8 cellular contexts compared by ENCODE assay signal in genomic region chr4:82785248-82786003, GRCh38. TPM values are rescaled to one million over a fixed set of nuclear protein-coding genes. Genes with fewer than 3 reads are reported as not detected.
DNase-seq lines count a peak whose midpoint lies in the region; FAIRE-seq and TF ChIP-seq lines count a peak whose summit lies in the region.

No MANE protein-coding gene starts in this region.

- no peak overlapping the region for H3K27ac Mint-ChIP-seq in activated CD4-positive, alpha-beta T cell treated with anti-CD3 and anti-CD28 coated beads, Interleukin-2, amount 10 ng/mL, durations not matched to agents 7 days and 5 days

- H3K79me2 ChIP-seq in endothelial cell of umbilical vein (ENCODE audit: control insufficient read depth, insufficient read depth, low read length) = peaks cover 21% of the 10 kb centered on the region

- no peaks in the 10 kb centered on the region for H3K9me3 Mint-ChIP-seq in activated CD4-positive, alpha-beta T cell treated with anti-CD3 and anti-CD28 coated beads, Interleukin-2, amount 10 ng/mL, durations not matched to agents 7 days and 5 days

- TF ChIP-seq POLR2A in endothelial cell of umbilical vein (IDR thresholded peaks at IDR 0.05; ENCODE audit: low read depth, low read length) = peak; percentile 29

- H3K4me3 Mint-ChIP-seq in activated CD4-positive, alpha-beta T cell treated with anti-CD3 and anti-CD28 coated beads, Interleukin-2, amount 10 ng/mL, durations not matched to agents 7 days and 5 days = no peak overlapping the region

- H3K27me3 Mint-ChIP-seq in activated CD4-positive, alpha-beta T cell treated with anti-CD3 and anti-CD28 coated beads, Interleukin-2, amount 10 ng/mL, durations not matched to agents 7 days and 5 days = peaks cover 17% of the 10 kb centered on the region

- peak overlapping the region; percentile 12 to 69 (median 21) for H3K4me3 ChIP-seq in endothelial cell of umbilical vein (replicated peaks in 1 of 3; ENCODE audit: insufficient read depth in 1 of 3, low read depth in 1 of 3, low read length in 3 of 3)
- H3K4me3 ChIP-seq in neuron (ENCODE audit: low read length) = peak overlapping the region; percentile 1

- peaks cover 48% of the 10 kb centered on the region for H3K4me1 ChIP-seq in endothelial cell of umbilical vein (ENCODE audit: control insufficient read depth, extremely low read depth, insufficient read depth, low read length)
- H3K4me1 ChIP-seq in neuron (ENCODE audit: insufficient read depth, low read length) = peaks cover 51% of the 10 kb centered on the region

- peak overlapping the region; percentile 91 for H3K9ac ChIP-seq in endothelial cell of umbilical vein (replicated peaks; ENCODE audit: extremely low read depth, insufficient read depth, low read length)

- no peaks in the 10 kb centered on the region for H4K20me1 ChIP-seq in endothelial cell of umbilical vein (replicated peaks; ENCODE audit: control insufficient read depth, extremely low read depth, insufficient read depth, low read length)

- POLR2A ChIA-PET in endothelial cell of umbilical vein (lab: Charles Lee) = interaction anchor here (0.8 to 1.8 kb wide), 4 partner anchors 13 to 356 kb away, joined by 3 to 12 read pairs (median 4); partner anchors contain the start of gene SCD5
- POLR2A ChIA-PET in activated CD4-positive, alpha-beta T cell treated with anti-CD3 and anti-CD28 coated beads, Interleukin-2, amount 10 ng/mL, durations not matched to agents 7 days and 5 days (lab: Charles Lee) = no interaction called here

- peak overlapping the region; percentile 94 for H3K4me2 ChIP-seq in endothelial cell of umbilical vein (ENCODE audit: insufficient read depth, low read length)

- H3K36me3 Mint-ChIP-seq in activated CD4-positive, alpha-beta T cell treated with anti-CD3 and anti-CD28 coated beads, Interleukin-2, amount 10 ng/mL, durations not matched to agents 7 days and 5 days (ENCODE audit: low read depth) = no peaks in the 10 kb centered on the region

- BruUV-seq in endothelial cell of umbilical vein (replicated peaks; lab: Mats Ljungman, UMichigan) = TSS peak; percentile 57

- peak overlapping the region; percentile 98 for H3K27ac ChIP-seq in endothelial cell of umbilical vein (ENCODE audit: insufficient read depth, low read depth, low read length)

- H3K9me1 ChIP-seq in endothelial cell of umbilical vein (replicated peaks; ENCODE audit: control insufficient read depth, extremely low read depth, insufficient read depth, low read length) = no peaks in the 10 kb centered on the region

- intact Hi-C loops in endothelial cell of umbilical vein (cut with micrococcal nuclease) = loop anchor here (1.0 to 2.0 kb wide), 3 partner anchors 13 to 228 kb away; partner anchors contain the start of gene SCD5

- H3K36me3 ChIP-seq in endothelial cell of umbilical vein (ENCODE audit: control insufficient read depth in 2 of 2, extremely low read depth in 1 of 2, insufficient read depth in 2 of 2, low read length in 2 of 2) (no peaks in the 10 kb centered on the region), neuron (ENCODE audit: insufficient read depth, low read length) (peaks cover 2% of the 10 kb centered on the region)

- dilution Hi-C loops in endothelial cell of umbilical vein (cut with MboI; ENCODE audit: extremely low pct_ligation_motif_present, low sequenced_read_pairs) = no loop called here

- no peaks in the 10 kb centered on the region for H3K27me3 ChIP-seq in endothelial cell of umbilical vein (ENCODE audit: control insufficient read depth in 2 of 2, insufficient read depth in 2 of 2, low read length in 2 of 2)
- H3K27me3 ChIP-seq in neuron (ENCODE audit: insufficient read depth, low read length) = no peaks in the 10 kb centered on the region

- H2AFZ ChIP-seq in endothelial cell of umbilical vein (ENCODE audit: low read depth, low read length) (no peak overlapping the region), neuron (ENCODE audit: low read depth, low read length) (no peak overlapping the region)

- H3K9me3 ChIP-seq in endothelial cell of umbilical vein (replicated peaks; ENCODE audit: control insufficient read depth, insufficient read depth, low read length) (no peaks in the 10 kb centered on the region), neuron (ENCODE audit: low read length) (no peaks in the 10 kb centered on the region)

- TF ChIP-seq CTCF in endothelial cell of umbilical vein (IDR thresholded peaks at IDR 0.05; ENCODE audit: extremely low read depth in 1 of 2, insufficient read depth in 1 of 2, low read depth in 1 of 2, low read length in 2 of 2) = no peak

- CTCF ChIA-PET in endothelial cell of umbilical vein (lab: Charles Lee) = interaction anchor here (1.0 to 4.3 kb wide), 8 partner anchors 10 to 323 kb away, joined by 3 to 49 read pairs (median 12); partner anchors contain the start of gene SCD5
- CTCF ChIA-PET in activated CD4-positive, alpha-beta T cell treated with anti-CD3 and anti-CD28 coated beads, Interleukin-2, amount 10 ng/mL, durations not matched to agents 7 days and 5 days (lab: Charles Lee) = interaction anchor here (0.8 kb wide), 1 partner anchor 9 kb away, joined by 3 read pairs; no protein-coding TSS in a partner anchor

- DNase-seq in GM04503 (ENCODE audit: low read depth) (peak; percentile 82), NCI-H2227 treated with DMSO at 0.1 percent for 48 hours (lab: John Stamatoyannopoulos, UW) (peak; percentile 58), endothelial cell of umbilical vein (ENCODE audit: low read depth, low spot score) (peak; percentile 98), germinal center (ENCODE audit: low spot score) (no peak), NCI-H510A treated with DMSO at 0.1 percent for 48 hours (lab: John Stamatoyannopoulos, UW) (no peak)
- DNase-seq in activated CD4-positive, alpha-beta T cell treated with anti-CD3 and anti-CD28 coated beads, Interleukin-2, amount 10 ng/mL, durations not matched to agents 7 days and 5 days = no peak
- no peak for DNase-seq in activated naive CD4-positive, alpha-beta T cell treated with anti-CD3 and anti-CD28 coated beads, Interleukin-2, amount 50 U/mL, for 16 hours

- H3K4me1 Mint-ChIP-seq in activated CD4-positive, alpha-beta T cell treated with anti-CD3 and anti-CD28 coated beads, Interleukin-2, amount 10 ng/mL, durations not matched to agents 7 days and 5 days = no peaks in the 10 kb centered on the region

- peak; percentile 98 for FAIRE-seq in endothelial cell of umbilical vein (lab: Jason Lieb, UNC)

TF ChIP-seq in endothelial cell of umbilical vein, 7 proteins besides CTCF, POLR2A, EP300 and RAD21:
- TF ChIP-seq MAX (IDR thresholded peaks at IDR 0.05; ENCODE audit: insufficient read depth, insufficient read length) (no peak), MYC (IDR thresholded peaks at IDR 0.05; ENCODE audit: low read depth, low read length) (no peak), JUN (IDR thresholded peaks at IDR 0.05; ENCODE audit: borderline replicate concordance, insufficient read depth, insufficient read length, low read depth) (peak; percentile 96), GATA2 (IDR thresholded peaks at IDR 0.05; ENCODE audit: insufficient read depth, insufficient read length, low read depth, low read length) (peak; percentile 53), POLR2AphosphoS5 (IDR thresholded peaks at IDR 0.05; ENCODE audit: insufficient read depth, low read depth, low read length) (peak; percentile 41), EZH2 (IDR thresholded peaks at IDR 0.05; ENCODE audit: borderline replicate concordance, low read depth, low read length, severe bottlenecking) (no peak), FOS (IDR thresholded peaks at IDR 0.05; ENCODE audit: borderline replicate concordance, insufficient read depth, low read length) (peak; percentile 98)

RNA-seq across cellular contexts. Expression of gene SCD5, which starts 13.2 kb away (rescaled TPM):
- total RNA-seq in endothelial cell of umbilical vein = 35.8 and 38.4 TPM in 2 replicates
- 35.2 and 38.5 TPM in 2 replicates for polyA plus RNA-seq in endothelial cell of umbilical vein
- polyA plus RNA-seq in endothelial cell of umbilical vein (2011; cell fraction: cytosol; rRNA removed) = 26.9 and 29.5 TPM in 2 replicates
- 14.3 and 15.8 TPM in 2 replicates for polyA plus RNA-seq in endothelial cell of umbilical vein (2011; cell fraction: nucleus; rRNA removed)
- polyA plus RNA-seq in endothelial cell of umbilical vein (2012) = 20.0 and 22.7 TPM in 2 replicates
- polyA minus RNA-seq in endothelial cell of umbilical vein = 38.5 and 42.8 TPM in 2 replicates
- 1.4 TPM for polyA minus RNA-seq in endothelial cell of umbilical vein (2011; cell fraction: cytosol; rRNA and poly(A)+ RNA removed)
- 24.9 and 28.3 TPM in 2 replicates for polyA minus RNA-seq in endothelial cell of umbilical vein (2011; cell fraction: nucleus; rRNA and poly(A)+ RNA removed)
- total RNA-seq in activated CD4-positive, alpha-beta T cell treated with anti-CD3 and anti-CD28 coated beads, Interleukin-2, amount 10 ng/mL, durations not matched to agents 7 days and 5 days = 1 to 10 TPM; 2.0 TPM

Comparison
In these comparisons a context has a peak if more than half of its experiments do, and no peak if none do; other contexts are left out.
1. DNase-seq: peak in GM04503 (single experiment), NCI-H2227 treated with DMSO at 0.1 percent for 48 hours (single experiment) and endothelial cell of umbilical vein (single experiment); none in germinal center (single experiment), activated CD4-positive, alpha-beta T cell treated with anti-CD3 and anti-CD28 coated beads, Interleukin-2, amount 10 ng/mL, durations not matched to agents 7 days and 5 days (single experiment), activated naive CD4-positive, alpha-beta T cell treated with anti-CD3 and anti-CD28 coated beads, Interleukin-2, amount 50 U/mL, for 16 hours (single experiment) and NCI-H510A treated with DMSO at 0.1 percent for 48 hours (single experiment).
2. RNA of gene SCD5, which starts 13.2 kb away (total RNA-seq): 35.8 to 38.4 TPM in endothelial cell of umbilical vein; 2.0 TPM in activated CD4-positive, alpha-beta T cell treated with anti-CD3 and anti-CD28 coated beads, Interleukin-2, amount 10 ng/mL, durations not matched to agents 7 days and 5 days; every median in the first group is over 10 times any median in the second.